In genomic region chr7:117800406-117800805, GRCh38 we compare ENCODE assay signal across 25 cellular contexts.
DNase-seq lines count a peak whose midpoint lies in the region; ATAC-seq, FAIRE-seq and TF ChIP-seq lines count a peak whose summit lies in the region.
"Had no signal": no experiment of that assay in that cellular context is flagged by ENCODE, and none has a peak within 500 bp of the region (broad histone marks: within the 10 kb centered on the region; RNA-seq: fewer than 3 reads in every experiment).

No MANE protein-coding gene starts in this region.

- no peaks in the 10 kb centered on the region for H3K9me3 ChIP-seq in neural cell (ENCODE audit: low read length)
- H3K9me3 ChIP-seq: vagina had no signal

- no peaks in the 10 kb centered on the region for H3F3A ChIP-seq in neural cell (ENCODE audit: insufficient read depth, low read length, poor library complexity, severe bottlenecking)

- no peak overlapping the region for H3K4me2 ChIP-seq in neural cell (ENCODE audit: low read length)

- FAIRE-seq in RCC 7860 (lab: Jason Lieb, UNC) = peak; percentile 94
- FAIRE-seq: astrocyte had no signal

- peak; percentile 37 for ATAC-seq in GM18870 (IDR thresholded peaks at IDR 0.05; ENCODE audit: unreplicated experiment)
- peak; percentile 44 for ATAC-seq in HG02973 (IDR thresholded peaks at IDR 0.05; ENCODE audit: unreplicated experiment)
- ATAC-seq: esophagus mucosa; left ventricle myocardium superior; SK-N-SH treated with all-trans-retinoic acid at 6 μM for 48 hours; stimulated activated naive CD8-positive, alpha-beta T cell treated with anti-CD3 and anti-CD28 coated beads, Interleukin-15, Interleukin-2, amounts not matched to agents 100 U/mL and 50 U/mL, for 24 hours had no signal

- H3K9me2 ChIP-seq in neural cell (ENCODE audit: insufficient read depth, low read length) = no peaks in the 10 kb centered on the region

- no peak for TF ChIP-seq CTCF in neural cell (IDR thresholded peaks at IDR 0.05; ENCODE audit: poor library complexity, severe bottlenecking)

- no peak overlapping the region for H2AFZ ChIP-seq in neural cell (ENCODE audit: low read depth, low read length)
- H2AFZ ChIP-seq: GM23248 had no signal

- no peaks in the 10 kb centered on the region for H3K27me3 ChIP-seq in neural cell (ENCODE audit: insufficient read depth, low read depth, low read length)
- H3K27me3 ChIP-seq: vagina had no signal

- H3K4me3 ChIP-seq in neural cell (ENCODE audit: low read length) = no peak overlapping the region
- H3K4me3 ChIP-seq: GM23248, vagina had no signal

- H3K36me3 ChIP-seq in neural cell (ENCODE audit: insufficient read depth, low read length) = no peaks in the 10 kb centered on the region
- H3K36me3 ChIP-seq: vagina had no signal

- peak; percentile 12 for TF ChIP-seq EP300 in neural cell (conservative IDR thresholded peaks at IDR 0.05; ENCODE audit: poor library complexity, severe bottlenecking)

- H3K9ac ChIP-seq in neural cell (ENCODE audit: low read length) = no peak overlapping the region
- H3K9ac ChIP-seq: GM23248 had no signal

- H3K27ac ChIP-seq in neural cell (ENCODE audit: low read length) = no peak overlapping the region
- H3K27ac ChIP-seq: C4-2B, GM23248, vagina had no signal

- no peak for TF ChIP-seq RAD21 in neural cell (conservative IDR thresholded peaks at IDR 0.05)

- peaks cover 10% of the 10 kb centered on the region for H3K79me2 ChIP-seq in neural cell (replicated peaks; ENCODE audit: insufficient read depth, low read length)

- DNase-seq in RCC 7860 (ENCODE audit: low spot score) (peak; percentile 52), NCI-H2171 (lab: John Stamatoyannopoulos, UW) (no peak), dermis blood vessel endothelial cell (no peak), NCI-H2196 treated with DMSO at 0.1 percent for 48 hours (lab: John Stamatoyannopoulos, UW; ENCODE audit: unreplicated experiment) (no peak)
- no peak for DNase-seq in activated CD8-positive, alpha-beta memory T cell treated with anti-CD3 and anti-CD28 coated beads, Interleukin-2, amount 50 U/mL, for 4 hours
- DNase-seq: activated CD4-positive, alpha-beta memory T cell treated with anti-CD3 and anti-CD28 coated beads, Interleukin-2, amount 10 ng/mL, durations not matched to agents 7 days and 5 days; activated CD4-positive, alpha-beta T cell treated with anti-CD3 and anti-CD28 coated beads for 1 hour; cortex of kidney; EL; GM23248; hippocampal formation; left ventricle myocardium superior; NCI-H2171 treated with DMSO at 0.1 percent for 48 hours; NCI-H526; nucleus accumbens; stimulated activated naive CD8-positive, alpha-beta T cell treated with anti-CD3 and anti-CD28 coated beads, Interleukin-15, Interleukin-2, amounts not matched to agents 100 U/mL and 50 U/mL, for 24 hours; T-helper 2 cell had no signal

- H4K20me1 ChIP-seq in neural cell (ENCODE audit: insufficient read depth) = no peaks in the 10 kb centered on the region

TF ChIP-seq in neural cell, 6 proteins besides CTCF, POLR2A, EP300 and RAD21:
- no peak for TF ChIP-seq POLR2AphosphoS5 (IDR thresholded peaks at IDR 0.05)
- no peak for TF ChIP-seq MXI1 (conservative IDR thresholded peaks at IDR 0.05; ENCODE audit: poor library complexity, severe bottlenecking)
- TF ChIP-seq EZH2 (IDR thresholded peaks at IDR 0.05; ENCODE audit: borderline replicate concordance, insufficient read depth, low read length, poor library complexity, severe bottlenecking) = no peak
- TF ChIP-seq, protein P1, sequence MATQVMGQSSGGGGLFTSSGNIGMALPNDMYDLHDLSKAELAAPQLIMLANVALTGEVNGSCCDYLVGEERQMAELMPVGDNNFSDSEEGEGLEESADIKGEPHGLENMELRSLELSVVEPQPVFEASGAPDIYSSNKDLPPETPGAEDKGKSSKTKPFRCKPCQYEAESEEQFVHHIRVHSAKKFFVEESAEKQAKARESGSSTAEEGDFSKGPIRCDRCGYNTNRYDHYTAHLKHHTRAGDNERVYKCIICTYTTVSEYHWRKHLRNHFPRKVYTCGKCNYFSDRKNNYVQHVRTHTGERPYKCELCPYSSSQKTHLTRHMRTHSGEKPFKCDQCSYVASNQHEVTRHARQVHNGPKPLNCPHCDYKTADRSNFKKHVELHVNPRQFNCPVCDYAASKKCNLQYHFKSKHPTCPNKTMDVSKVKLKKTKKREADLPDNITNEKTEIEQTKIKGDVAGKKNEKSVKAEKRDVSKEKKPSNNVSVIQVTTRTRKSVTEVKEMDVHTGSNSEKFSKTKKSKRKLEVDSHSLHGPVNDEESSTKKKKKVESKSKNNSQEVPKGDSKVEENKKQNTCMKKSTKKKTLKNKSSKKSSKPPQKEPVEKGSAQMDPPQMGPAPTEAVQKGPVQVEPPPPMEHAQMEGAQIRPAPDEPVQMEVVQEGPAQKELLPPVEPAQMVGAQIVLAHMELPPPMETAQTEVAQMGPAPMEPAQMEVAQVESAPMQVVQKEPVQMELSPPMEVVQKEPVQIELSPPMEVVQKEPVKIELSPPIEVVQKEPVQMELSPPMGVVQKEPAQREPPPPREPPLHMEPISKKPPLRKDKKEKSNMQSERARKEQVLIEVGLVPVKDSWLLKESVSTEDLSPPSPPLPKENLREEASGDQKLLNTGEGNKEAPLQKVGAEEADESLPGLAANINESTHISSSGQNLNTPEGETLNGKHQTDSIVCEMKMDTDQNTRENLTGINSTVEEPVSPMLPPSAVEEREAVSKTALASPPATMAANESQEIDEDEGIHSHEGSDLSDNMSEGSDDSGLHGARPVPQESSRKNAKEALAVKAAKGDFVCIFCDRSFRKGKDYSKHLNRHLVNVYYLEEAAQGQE (IDR thresholded peaks at IDR 0.05; ENCODE audit: borderline replicate concordance) = no peak
- TF ChIP-seq SMC3 (conservative IDR thresholded peaks at IDR 0.05; ENCODE audit: poor library complexity) = no peak
- no peak for TF ChIP-seq TAF1 (IDR thresholded peaks at IDR 0.05; ENCODE audit: low read depth)
